ENCODE assay signal across 9 cellular contexts in genomic region chr12:13347241-13348043, GRCh38.
DNase-seq lines count a peak whose midpoint lies in the region; ATAC-seq and TF ChIP-seq lines count a peak whose summit lies in the region.
"Had no signal": no experiment of that assay in that cellular context is flagged by ENCODE, and none has a peak within 500 bp of the region (broad histone marks: within the 10 kb centered on the region; RNA-seq: fewer than 3 reads in every experiment).

No MANE protein-coding gene starts in this region.

- H4K5ac ChIP-seq in H9 (ENCODE audit: insufficient read length, low read depth, low read length): no peak overlapping the region

- H3K4me3 ChIP-seq in fibroblast of pulmonary artery (replicated peaks; ENCODE audit: low read depth, low read length): no peak overlapping the region
- H3K4me3 ChIP-seq: thoracic aorta had no signal

- H4K20me1 ChIP-seq in H9 (ENCODE audit: control insufficient read depth, insufficient read depth, insufficient read length): no peaks in the 10 kb centered on the region

- 0 out of 2 replicates have a peak overlapping the region, but pooled peaks have one; percentile 2 for H3K14ac ChIP-seq in H9 (ENCODE audit: insufficient read depth, low read length)

- H3T11ph ChIP-seq in H9 (ENCODE audit: low read length): no peak overlapping the region

- no peaks in the 10 kb centered on the region; the same call in 1 of the 2 replicates for H3K27me3 Mint-ChIP-seq in H9 (ENCODE audit: low read depth)

- peaks cover 7 to 9% of the 10 kb centered on the region in 2 experiments for H3K4me1 Mint-ChIP-seq in H9

- H2BK120ac ChIP-seq in H9 (ENCODE audit: low read depth, low read length, poor library complexity, severe bottlenecking): no peak overlapping the region

- no peak overlapping the region for H2AK5ac ChIP-seq in H9 (ENCODE audit: insufficient read length, low read length)

- no peaks in the 10 kb centered on the region for H3K4me1 ChIP-seq in H9 (ENCODE audit: insufficient read depth, low read length)

- H3K23me2 ChIP-seq in H9 (ENCODE audit: insufficient read length, low read depth, low read length, poor library complexity, severe bottlenecking): no peaks in the 10 kb centered on the region

- peak overlapping the region in 1 of 3 experiments; percentile 50; a peak in 2 of 7 replicates for H3K27ac Mint-ChIP-seq in H9

- H3K36me3 Mint-ChIP-seq in H9 (ENCODE audit: insufficient read depth in 1 of 3, low read depth in 3 of 3): no peaks in the 10 kb centered on the region

- DNase-seq in H9 (no peak), T1000 (lab: John Stamatoyannopoulos, UW) (peak; percentile 62), fibroblast of pulmonary artery (ENCODE audit: low read depth) (peak; percentile 36), GDM1 (lab: John Stamatoyannopoulos, UW) (no peak), NCI-H748 treated with DMSO at 0.1 percent for 48 hours (lab: John Stamatoyannopoulos, UW) (no peak), GM20000 (ENCODE audit: low spot score) (no peak)
- DNase-seq in stimulated activated CD4-positive, alpha-beta T cell treated with anti-CD3 and anti-CD28 coated beads, Interleukin-4, amount 100 ng/mL, for 4 hours: peak; percentile 25 to 53

- no peak overlapping the region for H3K9ac ChIP-seq in H9 (ENCODE audit: extremely low read depth, insufficient read length, low read length)

- no peak overlapping the region for H3K56ac ChIP-seq in H9 (ENCODE audit: insufficient read length, low read depth, low read length)

- no peak overlapping the region for H4K8ac ChIP-seq in H9 (replicated peaks; ENCODE audit: insufficient read length, low read depth, low read length)

- no peaks in the 10 kb centered on the region for H3K9me3 Mint-ChIP-seq in H9

- no peak overlapping the region for H2BK12ac ChIP-seq in H9 (ENCODE audit: insufficient read length, low read depth, low read length)

- H3K27me3 ChIP-seq in H9 (ENCODE audit: insufficient read depth, low read length): no peaks in the 10 kb centered on the region

- H3K4ac ChIP-seq in H9 (ENCODE audit: low read depth, low read length): no peak overlapping the region

- no peaks in the 10 kb centered on the region for H3K79me2 ChIP-seq in H9 (ENCODE audit: insufficient read depth, low read length)

- H3K79me1 ChIP-seq in H9 (ENCODE audit: insufficient read depth, low read depth, low read length, poor library complexity, severe bottlenecking): no peaks in the 10 kb centered on the region

- TF ChIP-seq CTCF in H9 (conservative IDR thresholded peaks at IDR 0.05): no peak
- no peak for TF ChIP-seq CTCF in fibroblast of pulmonary artery (IDR thresholded peaks at IDR 0.05; ENCODE audit: low read length, missing control alignments)
- TF ChIP-seq CTCF in GM20000 (IDR thresholded peaks at IDR 0.05; ENCODE audit: extremely low read depth, missing control alignments): no peak

- WGBS in H9 (ENCODE audit: extremely low coverage, insufficient read length, low lambda C conversion rate): no CpG with 5 or more reads among the region's 4 CpGs

- no peak overlapping the region for H2AFZ ChIP-seq in H9 (ENCODE audit: low read length)

- no peak overlapping the region for H3K27ac ChIP-seq in H9 (ENCODE audit: insufficient read length, low read depth, low read length)
- H3K27ac ChIP-seq: thoracic aorta had no signal

- H2BK20ac ChIP-seq in H9 (ENCODE audit: low read depth, low read length, poor library complexity, severe bottlenecking): no peak overlapping the region

- H3K9me3 ChIP-seq in H9 (ENCODE audit: control insufficient read depth, low read depth, low read length): no peaks in the 10 kb centered on the region
- H3K9me3 ChIP-seq: thoracic aorta had no signal

- no peak for ATAC-seq in GM18867 (IDR thresholded peaks at IDR 0.05; ENCODE audit: unreplicated experiment)

- H2BK15ac ChIP-seq in H9 (ENCODE audit: low read depth, low read length): no peak overlapping the region

- H3K4me2 ChIP-seq in H9 (ENCODE audit: insufficient read depth, insufficient read length, low read length): no peak overlapping the region

- H4K91ac ChIP-seq in H9 (ENCODE audit: insufficient read length, low read depth, low read length): no peak overlapping the region

- H3K18ac ChIP-seq in H9 (ENCODE audit: insufficient read length, low read depth, low read length): no peak overlapping the region

- no peak overlapping the region for H3K23ac ChIP-seq in H9 (ENCODE audit: insufficient read length, low read depth, low read length)

- H3K4me3 Mint-ChIP-seq in H9: no peak overlapping the region

- H2BK5ac ChIP-seq in H9 (ENCODE audit: insufficient read length, low read length): no peak overlapping the region

Comparison
In these comparisons a context has a peak if more than half of its experiments do, and no peak if none do; other contexts are left out.
1. DNase-seq: peak in T1000 (single experiment), fibroblast of pulmonary artery (single experiment) and stimulated activated CD4-positive, alpha-beta T cell treated with anti-CD3 and anti-CD28 coated beads, Interleukin-4, amount 100 ng/mL, for 4 hours (2 of 2); none in H9 (single experiment), GDM1 (single experiment), NCI-H748 treated with DMSO at 0.1 percent for 48 hours (single experiment) and GM20000 (single experiment).